In genomic region chr1:183909672-183910071, GRCh38 we compare ENCODE assay signal across 20 cellular contexts.
DNase-seq lines count a peak whose midpoint lies in the region; ATAC-seq, FAIRE-seq and TF ChIP-seq lines count a peak whose summit lies in the region.
"Had no signal": no experiment of that assay in that cellular context is flagged by ENCODE, and none has a peak within 500 bp of the region (broad histone marks: within the 10 kb centered on the region; RNA-seq: fewer than 3 reads in every experiment).

No MANE protein-coding gene starts in this region.

- peaks cover 29% of the 10 kb centered on the region for H3K9me3 ChIP-seq in BLaER1
- H3K9me3 ChIP-seq: SJCRH30 had no signal

- no peak for TF ChIP-seq CTCF in osteocyte (IDR thresholded peaks at IDR 0.05)

- CTCF ChIA-PET in activated CD4-positive, alpha-beta memory T cell treated with anti-CD3 and anti-CD28 coated beads, Interleukin-2, amount 10 ng/mL, durations not matched to agents 7 days and 5 days (lab: Charles Lee), result no interaction called here

- H3K27ac ChIP-seq in BLaER1, result peak overlapping the region; percentile 77
- H3K27ac ChIP-seq: PC-9, SJCRH30 had no signal

- H3K9me3 Mint-ChIP-seq in activated CD4-positive, alpha-beta memory T cell treated with anti-CD3 and anti-CD28 coated beads, Interleukin-2, amount 10 ng/mL, durations not matched to agents 7 days and 5 days, result no peaks in the 10 kb centered on the region
- H3K9me3 Mint-ChIP-seq in osteocyte (ENCODE audit: unreplicated experiment), result no peaks in the 10 kb centered on the region
- no peaks in the 10 kb centered on the region for H3K9me3 Mint-ChIP-seq in effector memory CD8-positive, alpha-beta T cell

- peaks cover 86% of the 10 kb centered on the region for H3K36me3 ChIP-seq in BLaER1
- H3K36me3 ChIP-seq: SJCRH30 had no signal

- peak overlapping the region; percentile 8 for H3K27ac Mint-ChIP-seq in activated CD4-positive, alpha-beta memory T cell treated with anti-CD3 and anti-CD28 coated beads, Interleukin-2, amount 10 ng/mL, durations not matched to agents 7 days and 5 days
- H3K27ac Mint-ChIP-seq in osteocyte (ENCODE audit: unreplicated experiment), result peak overlapping the region; percentile 59
- H3K27ac Mint-ChIP-seq in effector memory CD8-positive, alpha-beta T cell, result peak overlapping the region in 1 of 2 donors; percentile 7

- H3K4me3 Mint-ChIP-seq in activated CD4-positive, alpha-beta memory T cell treated with anti-CD3 and anti-CD28 coated beads, Interleukin-2, amount 10 ng/mL, durations not matched to agents 7 days and 5 days, result no peak overlapping the region
- no peak overlapping the region for H3K4me3 Mint-ChIP-seq in osteocyte (ENCODE audit: unreplicated experiment)
- H3K4me3 Mint-ChIP-seq in effector memory CD8-positive, alpha-beta T cell, result no peak overlapping the region
- H3K4me3 Mint-ChIP-seq: B cell; CD4-positive, alpha-beta memory T cell had no signal

- H3K4me1 Mint-ChIP-seq in activated CD4-positive, alpha-beta memory T cell treated with anti-CD3 and anti-CD28 coated beads, Interleukin-2, amount 10 ng/mL, durations not matched to agents 7 days and 5 days, result peaks cover 36% of the 10 kb centered on the region
- H3K4me1 Mint-ChIP-seq in osteocyte (ENCODE audit: unreplicated experiment), result peaks cover 12% of the 10 kb centered on the region
- H3K4me1 Mint-ChIP-seq in effector memory CD8-positive, alpha-beta T cell (ENCODE audit: low read depth in 2 of 2), result peaks cover 0 to 5% of the 10 kb centered on the region in 2 donors

- POLR2A ChIA-PET in activated CD4-positive, alpha-beta memory T cell treated with anti-CD3 and anti-CD28 coated beads, Interleukin-2, amount 10 ng/mL, durations not matched to agents 7 days and 5 days (lab: Charles Lee), result no interaction called here

- H3K27me3 ChIP-seq in BLaER1, result no peaks in the 10 kb centered on the region
- H3K27me3 ChIP-seq: SJCRH30 had no signal

- peak overlapping the region; percentile 81 for H3K4me2 ChIP-seq in BLaER1
- H3K4me2 ChIP-seq: PC-9 had no signal

- in situ Hi-C loops in ACHN (cut with HindIII; ENCODE audit: low pct_ligation_motif_present, low pct_unique_long_range_greater_than_20kb, low sequenced_read_pairs), result loop anchor here (25.0 kb wide), 1 partner anchor 247 kb away; the partner anchor contains the start of gene APOBEC4

- no peak overlapping the region for H3K4me3 ChIP-seq in BLaER1
- H3K4me3 ChIP-seq: PC-9, SJCRH30 had no signal

- no peaks in the 10 kb centered on the region for H4K20me1 ChIP-seq in BLaER1

- ATAC-seq in HG02759 (IDR thresholded peaks at IDR 0.05; ENCODE audit: unreplicated experiment), result no peak
- no peak for ATAC-seq in effector memory CD8-positive, alpha-beta T cell (replicated peaks)
- ATAC-seq: HepG2 had no signal

- no peak overlapping the region; the same call in 1 of the 2 replicates for H3K9ac ChIP-seq in BLaER1

- TF ChIP-seq POLR2A in GM12892 (IDR thresholded peaks at IDR 0.05; ENCODE audit: low read depth, low read length), result no peak

- H3K36me3 Mint-ChIP-seq in activated CD4-positive, alpha-beta memory T cell treated with anti-CD3 and anti-CD28 coated beads, Interleukin-2, amount 10 ng/mL, durations not matched to agents 7 days and 5 days (ENCODE audit: low read depth), result peaks cover 29% of the 10 kb centered on the region
- H3K36me3 Mint-ChIP-seq in osteocyte (ENCODE audit: unreplicated experiment), result peaks cover 80% of the 10 kb centered on the region
- H3K36me3 Mint-ChIP-seq in effector memory CD8-positive, alpha-beta T cell (ENCODE audit: insufficient read depth), result no peaks in the 10 kb centered on the region

- H3K27me3 Mint-ChIP-seq in activated CD4-positive, alpha-beta memory T cell treated with anti-CD3 and anti-CD28 coated beads, Interleukin-2, amount 10 ng/mL, durations not matched to agents 7 days and 5 days, result no peaks in the 10 kb centered on the region
- no peaks in the 10 kb centered on the region for H3K27me3 Mint-ChIP-seq in osteocyte (ENCODE audit: unreplicated experiment)
- no peaks in the 10 kb centered on the region for H3K27me3 Mint-ChIP-seq in effector memory CD8-positive, alpha-beta T cell
- H3K27me3 Mint-ChIP-seq: B cell; CD4-positive, alpha-beta memory T cell had no signal

- FAIRE-seq in GM12892 (lab: Jason Lieb, UNC), result peak; percentile 33
- FAIRE-seq: HepG2 had no signal

- DNase-seq in GM12892 (ENCODE audit: insufficient read length) (no peak), osteocyte (ENCODE audit: extremely low spot score, unreplicated experiment) (no peak), ACHN (no peak)
- no peak for DNase-seq in activated CD4-positive, alpha-beta memory T cell treated with anti-CD3 and anti-CD28 coated beads, Interleukin-2, amount 10 ng/mL, durations not matched to agents 7 days and 5 days
- DNase-seq in effector memory CD8-positive, alpha-beta T cell, result no peak
- DNase-seq: Calu3; CD4-positive, alpha-beta memory T cell; DMS53; GOT3; KG1; NCI-H1048; NCI-H1436 treated with DMSO at 0.1 percent for 48 hours; NCI-H2029 treated with DMSO at 0.1 percent for 48 hours; NCI-H774; PC-9; SJCRH30 had no signal

- H3K4me1 ChIP-seq in BLaER1, result peaks cover 52% of the 10 kb centered on the region
- H3K4me1 ChIP-seq: SJCRH30 had no signal
